ENCODE assay signal across 25 cellular contexts in the genomic region with DNA sequence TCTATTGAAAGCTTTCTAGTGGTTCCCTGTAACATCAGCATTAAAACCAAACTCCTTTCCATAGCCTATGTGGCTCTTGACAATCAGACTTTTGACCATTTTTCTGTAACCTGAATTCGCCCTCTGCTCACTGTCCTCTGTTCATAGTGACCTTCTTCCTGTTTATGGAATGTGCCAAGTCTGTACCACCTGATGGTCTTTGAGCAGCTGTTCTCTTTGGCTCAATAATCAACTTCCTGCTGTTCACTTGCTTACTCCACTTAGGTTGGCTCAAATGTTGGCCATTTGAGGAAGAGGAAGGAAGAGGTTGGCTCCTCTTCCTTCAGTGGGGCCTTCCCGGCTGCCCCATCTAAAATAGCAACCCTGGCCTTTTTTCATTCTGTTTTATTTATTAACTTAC.
"Had no signal": no experiment of that assay in that cellular context is flagged by ENCODE, and none has a peak within 500 bp of the region (broad histone marks: within the 10 kb centered on the region; RNA-seq: fewer than 3 reads in every experiment).

No MANE protein-coding gene starts in this region.

- H3K36me3 Mint-ChIP-seq: immature natural killer cell; naive thymus-derived CD8-positive, alpha-beta T cell; stimulated activated effector memory CD8-positive, alpha-beta T cell treated with anti-CD3 and anti-CD28 coated beads, Interleukin-12 subunit alpha, Interleukin-12 subunit beta, amount 100 ng/mL, for 72 hours; type B pancreatic cell had no signal

- DNase-seq: hypothalamus; immature natural killer cell; kidney; left colon; left lung; lower lobe of right lung; mammary epithelial cell; mesenchymal stem cell; naive thymus-derived CD8-positive, alpha-beta T cell; nucleus accumbens; pancreas; posterior cingulate gyrus; retina; right cardiac atrium; stimulated activated CD4-positive, alpha-beta T cell treated with anti-CD3 and anti-CD28 coated beads, Interleukin-4, amount 100 ng/mL, for 24 hours; stimulated activated naive CD4-positive, alpha-beta T cell; uterus had no signal

- H3K27ac ChIP-seq: left lung, lower lobe of right lung, pancreas, prostate gland, skin epidermis, tibial nerve, uterus had no signal

- H3K4me1 Mint-ChIP-seq: immature natural killer cell; naive thymus-derived CD8-positive, alpha-beta T cell; nephron; neural crest cell; stimulated activated effector memory CD8-positive, alpha-beta T cell treated with anti-CD3 and anti-CD28 coated beads, Interleukin-12 subunit alpha, Interleukin-12 subunit beta, amount 100 ng/mL, for 72 hours had no signal

- H3K27ac Mint-ChIP-seq: immature natural killer cell; naive thymus-derived CD8-positive, alpha-beta T cell; nephron; stimulated activated effector memory CD8-positive, alpha-beta T cell treated with anti-CD3 and anti-CD28 coated beads, Interleukin-12 subunit alpha, Interleukin-12 subunit beta, amount 100 ng/mL, for 72 hours; stimulated activated naive CD8-positive, alpha-beta T cell treated with anti-CD3 and anti-CD28 coated beads, Interleukin-15, Interleukin-2, amounts not matched to agents 100 ng/mL and 50 ng/mL, for 24 hours; type B pancreatic cell had no signal

- H3K4me3 Mint-ChIP-seq: immature natural killer cell; naive thymus-derived CD8-positive, alpha-beta T cell; nephron; neural crest cell; stimulated activated effector memory CD8-positive, alpha-beta T cell treated with anti-CD3 and anti-CD28 coated beads, Interleukin-12 subunit alpha, Interleukin-12 subunit beta, amount 100 ng/mL, for 72 hours; stimulated activated naive CD8-positive, alpha-beta T cell treated with anti-CD3 and anti-CD28 coated beads, Interleukin-15, Interleukin-2, amounts not matched to agents 100 ng/mL and 50 ng/mL, for 24 hours; type B pancreatic cell had no signal

- H3K9me3 Mint-ChIP-seq: nephron; neural crest cell; stimulated activated effector memory CD8-positive, alpha-beta T cell treated with anti-CD3 and anti-CD28 coated beads, Interleukin-12 subunit alpha, Interleukin-12 subunit beta, amount 100 ng/mL, for 72 hours; stimulated activated naive CD8-positive, alpha-beta T cell treated with anti-CD3 and anti-CD28 coated beads, Interleukin-15, Interleukin-2, amounts not matched to agents 100 ng/mL and 50 ng/mL, for 24 hours; type B pancreatic cell had no signal
